14 cellular contexts compared by ENCODE assay signal in genomic region chr15:48017747-48018146, GRCh38.
"Had no signal": no experiment of that assay in that cellular context is flagged by ENCODE, and none has a peak within 500 bp of the region (broad histone marks: within the 10 kb centered on the region; RNA-seq: fewer than 3 reads in every experiment).

No MANE protein-coding gene starts in this region.

- H3K9me3 ChIP-seq: ovary, spleen, testis had no signal

- H3K27ac Mint-ChIP-seq: activated CD4-positive, alpha-beta T cell treated with anti-CD3 and anti-CD28 coated beads, Interleukin-2, amount 10 ng/mL, durations not matched to agents 7 days and 5 days; activated naive CD8-positive, alpha-beta T cell; activated T-cell treated with anti-CD3 and anti-CD28 coated beads, Interleukin-2, amount 50 U/mL, for 72 hours; dendritic cell treated with granulocyte-macrophage colony-stimulating factor and Interleukin-4, amounts not matched to agents 40 ng/mL and 50 ng/mL, for 4 days; stimulated activated naive CD8-positive, alpha-beta T cell treated with anti-CD3 and anti-CD28 coated beads, Interleukin-15, Interleukin-2, amounts not matched to agents 100 ng/mL and 50 ng/mL, for 24 hours; T-helper 2 cell treated with Interferon-gamma antibody and Interleukin-4, amounts not matched to agents 5 μg/mL and 100 μg/mL, for 36 hours had no signal

- H3K4me2 ChIP-seq: hepatocyte had no signal

- H3K4me1 ChIP-seq: spleen, testis had no signal

- H2AFZ ChIP-seq: hepatocyte had no signal

- H3K9me3 Mint-ChIP-seq: activated CD4-positive, alpha-beta T cell treated with anti-CD3 and anti-CD28 coated beads, Interleukin-2, amount 10 ng/mL, durations not matched to agents 7 days and 5 days; activated T-cell treated with anti-CD3 and anti-CD28 coated beads, Interleukin-2, amount 50 U/mL, for 72 hours; dendritic cell treated with granulocyte-macrophage colony-stimulating factor and Interleukin-4, amounts not matched to agents 40 ng/mL and 50 ng/mL, for 4 days; stimulated activated naive CD8-positive, alpha-beta T cell treated with anti-CD3 and anti-CD28 coated beads, Interleukin-15, Interleukin-2, amounts not matched to agents 100 ng/mL and 50 ng/mL, for 24 hours; T-helper 2 cell treated with Interferon-gamma antibody and Interleukin-4, amounts not matched to agents 5 μg/mL and 100 μg/mL, for 36 hours had no signal

- H3K4me1 Mint-ChIP-seq: activated CD4-positive, alpha-beta T cell treated with anti-CD3 and anti-CD28 coated beads, Interleukin-2, amount 10 ng/mL, durations not matched to agents 7 days and 5 days had no signal

- DNase-seq: activated CD4-positive, alpha-beta T cell treated with anti-CD3 and anti-CD28 coated beads, Interleukin-2, amount 10 ng/mL, durations not matched to agents 7 days and 5 days; activated CD8-positive, alpha-beta memory T cell treated with anti-CD3 and anti-CD28 coated beads, Interleukin-2, amount 50 U/mL, for 48 hours; activated gamma-delta T cell; activated T-cell treated with anti-CD3 and anti-CD28 coated beads, Interleukin-2, amount 50 U/mL, for 72 hours; brain microvascular endothelial cell; ovary; spleen; testis had no signal

- ATAC-seq: activated T-cell treated with anti-CD3 and anti-CD28 coated beads, Interleukin-2, amount 50 U/mL, for 72 hours; sciatic nerve had no signal

- H3K27me3 ChIP-seq: brain microvascular endothelial cell, hepatocyte, ovary, spleen, testis had no signal

- H3K27me3 Mint-ChIP-seq: activated CD4-positive, alpha-beta T cell treated with anti-CD3 and anti-CD28 coated beads, Interleukin-2, amount 10 ng/mL, durations not matched to agents 7 days and 5 days; activated naive CD8-positive, alpha-beta T cell had no signal

- H3K27ac ChIP-seq: brain microvascular endothelial cell, hepatocyte, ovary, spleen, testis had no signal

- H3K36me3 Mint-ChIP-seq: activated naive CD8-positive, alpha-beta T cell had no signal

- H3K79me2 ChIP-seq: hepatocyte had no signal

- H3K4me3 ChIP-seq: hepatocyte, ovary, spleen, testis had no signal

- H3K36me3 ChIP-seq: brain microvascular endothelial cell, ovary, spleen had no signal

- H3K4me3 Mint-ChIP-seq: activated CD4-positive, alpha-beta T cell treated with anti-CD3 and anti-CD28 coated beads, Interleukin-2, amount 10 ng/mL, durations not matched to agents 7 days and 5 days; activated naive CD8-positive, alpha-beta T cell; activated T-cell treated with anti-CD3 and anti-CD28 coated beads, Interleukin-2, amount 50 U/mL, for 72 hours; dendritic cell treated with granulocyte-macrophage colony-stimulating factor and Interleukin-4, amounts not matched to agents 40 ng/mL and 50 ng/mL, for 4 days; stimulated activated naive CD8-positive, alpha-beta T cell treated with anti-CD3 and anti-CD28 coated beads, Interleukin-15, Interleukin-2, amounts not matched to agents 100 ng/mL and 50 ng/mL, for 24 hours; T-helper 2 cell treated with Interferon-gamma antibody and Interleukin-4, amounts not matched to agents 5 μg/mL and 100 μg/mL, for 36 hours had no signal
